19 cellular contexts compared by ENCODE assay signal in the genomic region with DNA sequence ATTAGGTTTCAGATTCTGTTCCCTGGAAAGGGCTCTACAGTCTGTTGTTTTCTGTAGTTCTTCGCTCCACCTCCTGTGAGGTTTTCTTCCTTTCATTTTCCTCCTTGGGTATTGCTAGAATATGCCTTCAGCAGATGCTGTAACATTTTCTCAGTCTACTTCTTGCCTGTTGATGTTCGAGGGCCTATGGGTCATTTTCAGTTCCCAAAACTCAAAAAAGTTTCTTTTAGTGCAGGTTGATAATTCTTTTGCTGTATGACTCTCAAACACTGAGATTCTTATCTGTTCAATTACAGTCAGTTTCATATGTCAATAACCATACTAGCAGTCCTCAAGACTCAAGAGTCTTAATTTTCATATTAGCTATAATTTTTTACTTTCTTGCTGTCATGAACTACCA.
DNase-seq lines count a peak whose midpoint lies in the region; ATAC-seq and TF ChIP-seq lines count a peak whose summit lies in the region.
"Had no signal": no experiment of that assay in that cellular context is flagged by ENCODE, and none has a peak within 500 bp of the region (broad histone marks: within the 10 kb centered on the region; RNA-seq: fewer than 3 reads in every experiment).

No MANE protein-coding gene starts in this region.

- H3K27ac Mint-ChIP-seq in Calu3 (ENCODE audit: unreplicated experiment) = no peak overlapping the region
- H3K27ac Mint-ChIP-seq: activated naive CD4-positive, alpha-beta T cell treated with anti-CD3 and anti-CD28 coated beads, Interleukin-2, amount 50 U/mL, for 72 hours; CD4-positive, CD25-positive, alpha-beta regulatory T cell; IgD-negative memory B cell; naive thymus-derived CD4-positive, alpha-beta T cell had no signal

- no peaks in the 10 kb centered on the region for H3K36me3 Mint-ChIP-seq in Calu3 (ENCODE audit: insufficient read depth, unreplicated experiment)
- H3K36me3 Mint-ChIP-seq: CD4-positive, CD25-positive, alpha-beta regulatory T cell had no signal

- ATAC-seq in GM21825 (IDR thresholded peaks at IDR 0.05; ENCODE audit: unreplicated experiment) = peak; percentile 43
- ATAC-seq in HG03378 (IDR thresholded peaks at IDR 0.05; ENCODE audit: unreplicated experiment) = peak; percentile 76
- ATAC-seq: activated naive CD4-positive, alpha-beta T cell treated with anti-CD3 and anti-CD28 coated beads, Interleukin-2, amount 50 U/mL, for 72 hours; naive thymus-derived CD4-positive, alpha-beta T cell had no signal

- H3K27ac ChIP-seq in MM.1S (ENCODE audit: low read length) = no peak overlapping the region
- H3K27ac ChIP-seq: parathyroid adenoma had no signal

- no peak overlapping the region for H3K4me3 ChIP-seq in MM.1S (ENCODE audit: low read length)

- no peaks in the 10 kb centered on the region for H3K4me1 ChIP-seq in MM.1S (ENCODE audit: low read length)
- H3K4me1 ChIP-seq: parathyroid adenoma had no signal

- TF ChIP-seq CTCF in GM13977 (IDR thresholded peaks at IDR 0.05; ENCODE audit: extremely low read depth, insufficient read depth, missing control alignments) (no peak), MM.1S (IDR thresholded peaks at IDR 0.05; ENCODE audit: low read length) (no peak), Calu3 (IDR thresholded peaks at IDR 0.05; ENCODE audit: unreplicated experiment) (no peak)

- no peak overlapping the region for H3K9ac ChIP-seq in MM.1S (ENCODE audit: low read length)
- H3K9ac ChIP-seq: parathyroid adenoma had no signal

- no peaks in the 10 kb centered on the region for H3K27me3 ChIP-seq in MM.1S (replicated peaks; ENCODE audit: insufficient read depth, low read length)

- DNase-seq in GM13977 (ENCODE audit: low spot score) (peak; percentile 9), GM19240 (ENCODE audit: insufficient read length, low spot score) (peak; percentile 5), MM.1S (no peak), DMS153 treated with DMSO at 0.1 percent for 48 hours (lab: John Stamatoyannopoulos, UW; ENCODE audit: unreplicated experiment) (no peak), Calu3 (no peak), SKM-1 treated with dmso at 0.1 percent for 144 hours (lab: John Stamatoyannopoulos, UW; ENCODE audit: unreplicated experiment) (no peak)
- DNase-seq: ACHN; CD4-positive, CD25-positive, alpha-beta regulatory T cell; hippocampal formation; kidney; naive thymus-derived CD4-positive, alpha-beta T cell; NCI-H187 treated with DMSO at 0.1 percent for 48 hours; RPMI8226; stimulated activated CD4-positive, alpha-beta T cell treated with anti-CD3 and anti-CD28 coated beads, Interleukin-2, amount 100 ng/mL, for 48 hours had no signal

- H3K9me3 Mint-ChIP-seq in Calu3 (ENCODE audit: low read depth, unreplicated experiment) = peaks cover 11% of the 10 kb centered on the region

- no peak overlapping the region for H3K4me3 Mint-ChIP-seq in Calu3 (ENCODE audit: low read depth, unreplicated experiment)
- H3K4me3 Mint-ChIP-seq: CD4-positive, CD25-positive, alpha-beta regulatory T cell; IgD-negative memory B cell; naive thymus-derived CD4-positive, alpha-beta T cell had no signal

- intact Hi-C loops in Calu3 (cut with micrococcal nuclease; ENCODE audit: unreplicated experiment) = no loop called here

- in situ Hi-C loops in GM13977 (cut with MboI; ENCODE audit: low pct_unique_long_range_greater_than_20kb, low sequenced_read_pairs, unreplicated experiment) = no loop called here

- no peak overlapping the region for H3K4me2 ChIP-seq in MM.1S (ENCODE audit: low read depth, low read length)

- no peaks in the 10 kb centered on the region for H3K9me3 ChIP-seq in MM.1S (replicated peaks; ENCODE audit: insufficient read depth, low read length)

- H3F3A ChIP-seq in MM.1S (ENCODE audit: insufficient read depth, low read length) = no peaks in the 10 kb centered on the region

- H3K9me2 ChIP-seq in MM.1S (replicated peaks; ENCODE audit: insufficient read depth, low read length) = no peaks in the 10 kb centered on the region

- no peaks in the 10 kb centered on the region for H3K36me3 ChIP-seq in MM.1S (replicated peaks; ENCODE audit: insufficient read depth, low read length)

- H4K20me1 ChIP-seq in MM.1S (ENCODE audit: insufficient read depth, low read length) = no peaks in the 10 kb centered on the region

- BruUV-seq in Calu3 (replicated peaks; lab: Mats Ljungman, UMichigan) = no TSS peak

- H3K27me3 Mint-ChIP-seq in Calu3 (ENCODE audit: unreplicated experiment) = no peaks in the 10 kb centered on the region
- H3K27me3 Mint-ChIP-seq: CD4-positive, CD25-positive, alpha-beta regulatory T cell had no signal

- no peak overlapping the region for H2AFZ ChIP-seq in MM.1S (ENCODE audit: low read length)
- H2AFZ ChIP-seq: parathyroid adenoma had no signal

- no peaks in the 10 kb centered on the region for H3K79me2 ChIP-seq in MM.1S (ENCODE audit: low read length)
- H3K79me2 ChIP-seq: parathyroid adenoma had no signal

- H3K4me1 Mint-ChIP-seq in Calu3 (ENCODE audit: low read depth, unreplicated experiment) = no peaks in the 10 kb centered on the region
- H3K4me1 Mint-ChIP-seq: CD4-positive, CD25-positive, alpha-beta regulatory T cell; IgD-negative memory B cell; naive thymus-derived CD4-positive, alpha-beta T cell had no signal

- CTCF ChIA-PET in Calu3 (lab: Charles Lee) = no interaction called here

Comparison
In these comparisons a context has a peak if more than half of its experiments do, and no peak if none do; other contexts are left out.
1. DNase-seq: peak in GM13977 (single experiment) and GM19240 (single experiment); none in MM.1S (single experiment), DMS153 treated with DMSO at 0.1 percent for 48 hours (single experiment), Calu3 (single experiment) and SKM-1 treated with dmso at 0.1 percent for 144 hours (single experiment).